In genomic region chr2:23376972-23377371, GRCh38 we compare ENCODE assay signal across 19 cellular contexts.
"Had no signal": no experiment of that assay in that cellular context is flagged by ENCODE, and none has a peak within 500 bp of the region (broad histone marks: within the 10 kb centered on the region; RNA-seq: fewer than 3 reads in every experiment).

No MANE protein-coding gene starts in this region.

- H3K27ac ChIP-seq: dorsolateral prefrontal cortex, gastrocnemius medialis, heart right ventricle, left ventricle myocardium inferior, lower lobe of right lung, neural progenitor cell, ovary, testis, tibial nerve had no signal

- DNase-seq: cortex of kidney; dorsolateral prefrontal cortex; effector CD8-positive, alpha-beta T cell; gastrocnemius medialis; heart right ventricle; left ventricle myocardium inferior; lower lobe of right lung; midbrain; nucleus accumbens; ovary; right cardiac atrium; stimulated activated CD4-positive, alpha-beta T cell treated with anti-CD3 and anti-CD28 coated beads, Interleukin-4, amount 100 ng/mL, for 1 hour; stimulated activated CD8-positive, alpha-beta memory T cell treated with anti-CD3 and anti-CD28 coated beads, Interleukin-4, amount 100 ng/mL, for 48 hours; testis had no signal

- H3K4me2 ChIP-seq: neural progenitor cell, smooth muscle cell had no signal

- H3K36me3 ChIP-seq: gastrocnemius medialis, heart right ventricle, left ventricle myocardium inferior, lower lobe of right lung, neural progenitor cell, ovary, tibial nerve had no signal

- ATAC-seq: gastrocnemius medialis; heart right ventricle; lower lobe of right lung; natural killer cell treated with Interleukin-12 subunit alpha and Interleukin-12 subunit beta and Interleukin-15 and Interleukin-18, amount 100 ng/mL, for 72 hours; right cardiac atrium; stimulated activated effector memory CD8-positive, alpha-beta T cell treated with anti-CD3 and anti-CD28 coated beads, Interleukin-12 subunit alpha, Interleukin-12 subunit beta, amount 100 ng/mL, for 72 hours had no signal

- H3K27me3 ChIP-seq: gastrocnemius medialis, ovary, testis had no signal

- H3K4me1 ChIP-seq: neural progenitor cell, testis had no signal

- H3K9ac ChIP-seq: neural progenitor cell had no signal

- H3K4me3 ChIP-seq: dorsolateral prefrontal cortex, gastrocnemius medialis, heart right ventricle, left ventricle myocardium inferior, lower lobe of right lung, neural progenitor cell, ovary, smooth muscle cell, testis, tibial nerve had no signal

- H3K9me3 ChIP-seq: gastrocnemius medialis, lower lobe of right lung, ovary, testis had no signal

- H2AFZ ChIP-seq: neural progenitor cell had no signal
